Comparison of ENCODE assay signal across 1 cellular context in genomic region chr1:33237579-33237978, GRCh38.
TF ChIP-seq lines count a peak whose summit lies in the region.

No MANE protein-coding gene starts in this region.

TF ChIP-seq in HepG2, 621 proteins besides CTCF, POLR2A, EP300 and RAD21 (continued from another document):
- TF ChIP-seq BRF2 (CRISPR knock-in tag; IDR thresholded peaks at IDR 0.05) (no peak), ZNF800 (CRISPR knock-in tag; IDR thresholded peaks at IDR 0.05) (no peak), CBX1 (IDR thresholded peaks at IDR 0.05; ENCODE audit: low read depth) (no peak), RCOR2 (CRISPR knock-in tag; IDR thresholded peaks at IDR 0.05) (no peak), NFYC (CRISPR knock-in tag; IDR thresholded peaks at IDR 0.05) (peak; percentile 81), RAD51 (IDR thresholded peaks at IDR 0.05; ENCODE audit: borderline replicate concordance) (0 out of 2 replicates have a peak, but pooled peaks have one; percentile 13), MLX (CRISPR knock-in tag; IDR thresholded peaks at IDR 0.05) (no peak), SNRNP70 (IDR thresholded peaks at IDR 0.05; ENCODE audit: low read depth, low read length) (no peak), ZNF782 (CRISPR knock-in tag; IDR thresholded peaks at IDR 0.05; ENCODE audit: borderline replicate concordance) (no peak), ARHGAP35 (CRISPR knock-in tag; IDR thresholded peaks at IDR 0.05; ENCODE audit: borderline replicate concordance) (no peak)
TF ChIP-seq in HepG2: peak in this region for 11.
